In the genomic region with DNA sequence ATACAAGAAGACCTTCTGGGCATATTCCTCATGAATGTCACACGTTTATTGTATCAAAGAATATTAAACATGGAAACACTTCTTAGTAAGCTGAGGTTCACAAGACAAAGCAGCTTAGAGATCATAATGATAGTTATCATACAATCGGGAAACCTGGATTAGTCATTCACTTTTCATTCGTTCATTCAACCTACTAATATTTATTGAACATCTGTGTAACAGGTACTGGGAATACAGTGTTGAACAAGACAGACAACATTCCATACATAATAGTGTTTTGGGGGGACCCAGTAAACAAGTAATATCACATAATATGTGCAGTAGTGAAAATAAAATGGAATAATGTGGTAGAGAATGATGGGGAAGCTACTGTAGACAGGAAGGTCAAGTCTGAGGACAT, we compare ENCODE assay signal across 31 cellular contexts.
"Had no signal": no experiment of that assay in that cellular context is flagged by ENCODE, and none has a peak within 500 bp of the region (broad histone marks: within the 10 kb centered on the region; RNA-seq: fewer than 3 reads in every experiment).

No MANE protein-coding gene starts in this region.

- H3K27ac ChIP-seq: brain microvascular endothelial cell, colonic mucosa, epithelial cell of prostate, esophagus squamous epithelium, WERI-Rb-1 had no signal

- DNase-seq: activated B cell treated with CpG ODN at 0.5 μM for 24 hours; activated CD4-positive, alpha-beta T cell treated with anti-CD3 and anti-CD28 coated beads for 48 hours; activated CD4-positive, alpha-beta T cell treated with anti-CD3 and anti-CD28 coated beads, Interleukin-2, amount 50 U/mL, for 1 hour; activated CD4-positive, alpha-beta T cell treated with anti-CD3 and anti-CD28 coated beads, Interleukin-2, amount 50 U/mL, for 48 hours; activated CD8-positive, alpha-beta memory T cell treated with anti-CD3 and anti-CD28 coated beads for 24 hours; activated CD8-positive, alpha-beta T cell treated with anti-CD3 and anti-CD28 coated beads for 36 hours; activated effector memory CD4-positive, alpha-beta T cell treated with Interleukin-2 at 50 U/mL for 16 hours; activated gamma-delta T cell treated with Interleukin-2 at 50 U/mL for 16 hours; activated naive CD4-positive, alpha-beta T cell treated with anti-CD3 and anti-CD28 coated beads, Interleukin-2, amount 50 U/mL, for 16 hours; activated naive CD4-positive, alpha-beta T cell treated with Interleukin-2 at 50 U/mL for 16 hours; activated T-cell treated with anti-CD3 and anti-CD28 coated beads, Interleukin-2, amount 50 U/mL, for 4 hours; amniotic stem cell; anterior cingulate cortex; brain microvascular endothelial cell; caudate nucleus; cerebellar nuclear complex; colonic mucosa; effector CD8-positive, alpha-beta T cell; esophagus squamous epithelium; head of caudate nucleus; T-helper 1 cell; T-helper 17 cell; T1000; WERI-Rb-1 had no signal

- H3K4me3 ChIP-seq: colonic mucosa, esophagus squamous epithelium had no signal

- H3K4me1 ChIP-seq: colonic mucosa, esophagus squamous epithelium had no signal

- H3K27me3 ChIP-seq: brain microvascular endothelial cell, colonic mucosa, esophagus squamous epithelium had no signal

- FAIRE-seq: astrocyte, endometrium, endothelial cell of umbilical vein, frontal cortex had no signal

- H3K9me3 ChIP-seq: colonic mucosa, esophagus squamous epithelium had no signal

- H3K36me3 ChIP-seq: brain microvascular endothelial cell, colonic mucosa, esophagus squamous epithelium, WERI-Rb-1 had no signal

- ATAC-seq: activated CD4-positive, CD25-positive, alpha-beta regulatory T cell treated with anti-CD3 and anti-CD28 coated beads, Interleukin-2, amount 50 U/mL, for 24 hours; activated CD8-positive, alpha-beta T cell treated with anti-CD3 and anti-CD28 coated beads for 36 hours; activated T-cell treated with anti-CD3 and anti-CD28 coated beads, Interleukin-2, amount 50 U/mL, for 4 hours; activated T-helper 17 cell treated with anti-CD3 and anti-CD28 coated beads, Interleukin-2, amount 50 U/mL, for 72 hours; T-helper 17 cell had no signal
